In the genomic region with DNA sequence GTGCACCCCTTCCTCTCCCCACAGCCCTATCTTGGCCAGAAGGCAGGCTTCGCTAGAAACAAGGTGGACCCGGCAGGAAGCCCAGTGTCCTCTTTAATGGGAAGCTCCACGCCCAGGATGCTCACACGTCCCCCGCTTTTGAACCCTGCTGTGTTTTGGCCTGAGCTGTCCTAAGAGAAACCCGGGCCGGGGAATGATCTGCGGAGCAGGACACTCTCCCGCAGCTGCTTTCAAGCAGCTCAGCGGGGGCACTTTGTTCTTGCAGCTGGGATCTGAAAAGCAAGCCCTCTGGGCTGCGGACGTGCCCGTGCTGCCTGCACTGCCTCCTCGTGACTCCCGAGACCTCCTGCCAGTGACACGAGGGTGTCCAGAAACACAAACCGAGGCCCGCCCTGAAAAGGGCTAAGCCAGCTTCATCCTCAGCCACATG, we compare ENCODE assay signal across 11 cellular contexts. TPM values are rescaled to one million over a fixed set of nuclear protein-coding genes. Genes with fewer than 3 reads are reported as not detected.
A peak's percentile ranks its signal among the peaks of the same experiment; 100 is the strongest.
DNase-seq lines count a peak whose midpoint lies in the region; TF ChIP-seq lines count a peak whose summit lies in the region.
"Had no signal": no experiment of that assay in that cellular context is flagged by ENCODE, and none has a peak within 500 bp of the region (broad histone marks: within the 10 kb centered on the region; RNA-seq: fewer than 3 reads in every experiment).

No MANE protein-coding gene starts in this region.

- H3K36me3 ChIP-seq in vagina: no peaks in the 10 kb centered on the region

- peak overlapping the region; percentile 47 for H3K27ac ChIP-seq in vagina
- H3K27ac ChIP-seq: 22Rv1, coronary artery had no signal

- H3K27me3 ChIP-seq in vagina: no peaks in the 10 kb centered on the region

- H3K9me3 ChIP-seq in vagina: no peaks in the 10 kb centered on the region

- no peak overlapping the region for H3K4me3 ChIP-seq in vagina
- H3K4me3 ChIP-seq: coronary artery had no signal

- TF ChIP-seq POLR2A in vagina (IDR thresholded peaks at IDR 0.05): no peak

- no peak for TF ChIP-seq CTCF in vagina (IDR thresholded peaks at IDR 0.05)

- peaks cover 41% of the 10 kb centered on the region for H3K4me1 ChIP-seq in vagina

- DNase-seq in DMS153 (lab: John Stamatoyannopoulos, UW) (peak; percentile 30), DMS153 treated with DMSO at 0.1 percent for 48 hours (lab: John Stamatoyannopoulos, UW; ENCODE audit: unreplicated experiment) (no peak), cerebellar cortex (ENCODE audit: low spot score) (peak; percentile 25), iPS-NIHi11 (ENCODE audit: low spot score) (peak; percentile 85), vagina (ENCODE audit: extremely low spot score in 2 of 2) (no peak), amniotic stem cell (lab: John Stamatoyannopoulos, UW) (no peak), superior temporal gyrus (ENCODE audit: extremely low spot score) (no peak)
- DNase-seq in stimulated activated CD4-positive, alpha-beta T cell treated with anti-CD3 and anti-CD28 coated beads, Interleukin-12 subunit alpha, Interleukin-12 subunit beta, amount 100 ng/mL, for 4 hours: no peak
- DNase-seq: activated T-cell treated with anti-CD3 and anti-CD28 coated beads for 4 hours had no signal

- intact Hi-C loops in vagina (cut with DNase I): loop anchor here (1.0 kb wide), 1 partner anchor 42 kb away; no protein-coding TSS in a partner anchor

RNA-seq across cellular contexts. Expression of gene SCARB1, which starts 30.0 kb away (rescaled TPM):
- total RNA-seq in vagina: 20.6 TPM

Comparison
In these comparisons a context has a peak if more than half of its experiments do, and no peak if none do; other contexts are left out.
1. DNase-seq: peak in DMS153 (single experiment), cerebellar cortex (single experiment) and iPS-NIHi11 (single experiment); none in DMS153 treated with DMSO at 0.1 percent for 48 hours (single experiment), vagina (0 of 2), amniotic stem cell (single experiment), stimulated activated CD4-positive, alpha-beta T cell treated with anti-CD3 and anti-CD28 coated beads, Interleukin-12 subunit alpha, Interleukin-12 subunit beta, amount 100 ng/mL, for 4 hours (single experiment) and superior temporal gyrus (single experiment).